ENCODE assay signal across 24 cellular contexts in genomic region chr12:16285586-16285985, GRCh38. TPM values are rescaled to one million over a fixed set of nuclear protein-coding genes. Genes with fewer than 3 reads are reported as not detected.
DNase-seq lines count a peak whose midpoint lies in the region; TF ChIP-seq lines count a peak whose summit lies in the region.
"Had no signal": no experiment of that assay in that cellular context is flagged by ENCODE, and none has a peak within 500 bp of the region (broad histone marks: within the 10 kb centered on the region; RNA-seq: fewer than 3 reads in every experiment).

No MANE protein-coding gene starts in this region.

- DNase-seq in MCF 10A (ENCODE audit: unreplicated experiment) = peak; percentile 6
- no peak for DNase-seq in breast epithelium (ENCODE audit: low spot score in 2 of 2)
- peak; percentile 3 for DNase-seq in astrocyte of the spinal cord (ENCODE audit: low read depth, low spot score)
- DNase-seq in fibroblast of the aortic adventitia (ENCODE audit: low read depth) = peak; percentile 22
- DNase-seq in NCI-H774 (lab: John Stamatoyannopoulos, UW) = no peak
- no peak for DNase-seq in KBM-7
- no peak for DNase-seq in NCI-H2196 (lab: John Stamatoyannopoulos, UW; ENCODE audit: unreplicated experiment)
- DNase-seq in erythroblast (lab: John Stamatoyannopoulos, UW) = no peak
- DNase-seq: ACHN; BE2C; CD8-positive, alpha-beta memory T cell; DMS 273 treated with DMSO at 0.1 percent for 48 hours; DMS79; GF-D8; MM.1S; NCI-H2029; NCI-H2227 treated with DMSO at 0.1 percent for 48 hours; NCI-H526 treated with DMSO at 0.1 percent for 48 hours; SHP77 had no signal

- no peaks in the 10 kb centered on the region for H3K9me3 Mint-ChIP-seq in MCF 10A (ENCODE audit: unreplicated experiment)

- H3K27ac ChIP-seq in breast epithelium = no peak overlapping the region
- H3K27ac ChIP-seq: 22Rv1, RWPE1 had no signal

- no peaks in the 10 kb centered on the region for H3K4me1 ChIP-seq in breast epithelium
- H3K4me1 ChIP-seq: BE2C had no signal

- POLR2A ChIA-PET in MCF 10A (lab: Yijun Ruan, JAX) = no interaction called here

- TF ChIP-seq CTCF in MCF 10A (IDR thresholded peaks at IDR 0.05; ENCODE audit: unreplicated experiment) = no peak
- no peak for TF ChIP-seq CTCF in breast epithelium (IDR thresholded peaks at IDR 0.05)
- TF ChIP-seq CTCF in astrocyte of the spinal cord (IDR thresholded peaks at IDR 0.05; ENCODE audit: low read depth, low read length) = no peak
- TF ChIP-seq CTCF in fibroblast of the aortic adventitia (IDR thresholded peaks at IDR 0.05; ENCODE audit: insufficient read depth, low read length) = no peak

- no peaks in the 10 kb centered on the region for H3K9me3 ChIP-seq in breast epithelium
- H3K9me3 ChIP-seq: BE2C had no signal

- H3K27me3 Mint-ChIP-seq in MCF 10A (ENCODE audit: insufficient read depth, unreplicated experiment) = no peaks in the 10 kb centered on the region
- H3K27me3 Mint-ChIP-seq: CD8-positive, alpha-beta memory T cell had no signal

- BruUV-seq in MCF 10A (replicated peaks; lab: Mats Ljungman, UMichigan) = no TSS peak

- TF ChIP-seq POLR2A in breast epithelium (IDR thresholded peaks at IDR 0.05) (no peak), erythroblast (IDR thresholded peaks at IDR 0.05; ENCODE audit: low read length) (no peak)

- in situ Hi-C loops in astrocyte of the spinal cord (cut with HindIII; ENCODE audit: low sequenced_read_pairs) = no loop called here
- in situ Hi-C loops in KBM-7 (cut with MboI; ENCODE audit: low pct_unique_long_range_greater_than_20kb, low sequenced_read_pairs) = no loop called here

- H3K4me3 ChIP-seq in breast epithelium (no peak overlapping the region), astrocyte of the spinal cord (ENCODE audit: low read depth, low read length) (no peak overlapping the region), fibroblast of the aortic adventitia (ENCODE audit: low read depth, low read length) (no peak overlapping the region)
- H3K4me3 ChIP-seq: K562 had no signal

- CTCF ChIA-PET in MCF 10A (lab: Yijun Ruan, JAX) = interaction anchor here (0.6 to 0.7 kb wide), 2 partner anchors 38 to 45 kb away, joined by 3 read pairs; no protein-coding TSS in a partner anchor

- H3K36me3 Mint-ChIP-seq in MCF 10A (ENCODE audit: insufficient read depth, unreplicated experiment) = no peaks in the 10 kb centered on the region
- H3K36me3 Mint-ChIP-seq: CD14-positive monocyte; CD8-positive, alpha-beta memory T cell had no signal

- H3K27me3 ChIP-seq in breast epithelium = no peaks in the 10 kb centered on the region
- H3K27me3 ChIP-seq: BE2C had no signal

- no peaks in the 10 kb centered on the region for H3K36me3 ChIP-seq in breast epithelium
- H3K36me3 ChIP-seq: BE2C had no signal

- peaks cover 5% of the 10 kb centered on the region for H3K4me1 Mint-ChIP-seq in MCF 10A (ENCODE audit: insufficient read depth, unreplicated experiment)
- H3K4me1 Mint-ChIP-seq: CD14-positive monocyte; CD8-positive, alpha-beta memory T cell had no signal

- no peak overlapping the region for H3K4me3 Mint-ChIP-seq in MCF 10A (ENCODE audit: unreplicated experiment)
- H3K4me3 Mint-ChIP-seq: CD14-positive monocyte; CD8-positive, alpha-beta memory T cell had no signal

- H3K27ac Mint-ChIP-seq in MCF 10A (ENCODE audit: low read depth, unreplicated experiment) = no peak overlapping the region
- H3K27ac Mint-ChIP-seq: CD14-positive monocyte; CD8-positive, alpha-beta memory T cell had no signal

- intact Hi-C loops in MCF 10A (cut with micrococcal nuclease) = no loop called here
- intact Hi-C loops in breast epithelium (cut with DNase I; ENCODE audit: low total_unique reads) = no loop called here

RNA-seq across cellular contexts. Expression of gene SLC15A5, which starts 8.1 kb away (rescaled TPM):
- total RNA-seq in MCF 10A (2022) = not detected in 2 replicates
- not detected for total RNA-seq in breast epithelium
- not detected in 2 replicates for total RNA-seq in fibroblast of the aortic adventitia (ENCODE audit: low replicate concordance)
- total RNA-seq: CD8-positive, alpha-beta memory T cell; H4; K562 had no signal

Comparison
In these comparisons a context has a peak if more than half of its experiments do, and no peak if none do; other contexts are left out.
1. DNase-seq: peak in MCF 10A (single experiment), astrocyte of the spinal cord (single experiment) and fibroblast of the aortic adventitia (single experiment); none in breast epithelium (0 of 2), NCI-H774 (single experiment), KBM-7 (single experiment), NCI-H2196 (single experiment) and erythroblast (0 of 2).